In genomic region chr10:81179324-81179723, GRCh38 we compare ENCODE assay signal across 16 cellular contexts.
A peak's percentile ranks its signal among the peaks of the same experiment; 100 is the strongest.
DNase-seq lines count a peak whose midpoint lies in the region; ATAC-seq and TF ChIP-seq lines count a peak whose summit lies in the region.
"Had no signal": no experiment of that assay in that cellular context is flagged by ENCODE, and none has a peak within 500 bp of the region (broad histone marks: within the 10 kb centered on the region; RNA-seq: fewer than 3 reads in every experiment).

No MANE protein-coding gene starts in this region.

- ATAC-seq in GM19463 (IDR thresholded peaks at IDR 0.05; ENCODE audit: unreplicated experiment), result peak; percentile 8
- no peak for ATAC-seq in mucosa of descending colon
- ATAC-seq: Panc1, SK-N-SH treated with all-trans-retinoic acid at 6 μM for 48 hours had no signal

- peak overlapping the region; percentile 74 for H3K27ac Mint-ChIP-seq in endodermal cell
- H3K27ac Mint-ChIP-seq in neural progenitor cell, result no peak overlapping the region
- H3K27ac Mint-ChIP-seq: CD4-positive, CD25-positive, alpha-beta regulatory T cell had no signal

- H3K79me2 ChIP-seq in OCI-LY3 (ENCODE audit: low read length) (no peaks in the 10 kb centered on the region), neural progenitor cell (ENCODE audit: low read depth) (no peaks in the 10 kb centered on the region), mammary epithelial cell (ENCODE audit: insufficient read depth, low read length) (no peaks in the 10 kb centered on the region)

- H3K4me1 Mint-ChIP-seq in endodermal cell (peaks cover 5% of the 10 kb centered on the region), neural progenitor cell (no peaks in the 10 kb centered on the region)

- in situ Hi-C loops in mammary epithelial cell (cut with MboI; ENCODE audit: low sequenced_read_pairs in 2 of 2), result no loop called here

- H3K36me3 ChIP-seq in OCI-LY3 (replicated peaks; ENCODE audit: low read depth, low read length) (no peaks in the 10 kb centered on the region), endodermal cell (ENCODE audit: control insufficient read depth, insufficient read depth, low read length) (no peaks in the 10 kb centered on the region), neural progenitor cell (no peaks in the 10 kb centered on the region), mucosa of descending colon (ENCODE audit: low read depth) (no peaks in the 10 kb centered on the region), mammary epithelial cell (ENCODE audit: insufficient read depth, low read length) (no peaks in the 10 kb centered on the region)
- H3K36me3 ChIP-seq: HAP-1 had no signal

- 60 to 64% methylated on average over 3 of the region's 3 CpGs for WGBS in endodermal cell (ENCODE audit: insufficient coverage in 1 of 2, insufficient read length in 1 of 2), 2 experiments
- 64% methylated on average over 3 of the region's 3 CpGs for WGBS in mammary epithelial cell (ENCODE audit: low coverage, missing lambda C conversion rate)

- H4K20me1 ChIP-seq in OCI-LY3 (ENCODE audit: insufficient read depth, low read length), result no peaks in the 10 kb centered on the region
- no peaks in the 10 kb centered on the region for H4K20me1 ChIP-seq in neural progenitor cell (ENCODE audit: low read depth)
- no peaks in the 10 kb centered on the region for H4K20me1 ChIP-seq in mammary epithelial cell (ENCODE audit: insufficient read depth, low read length)

- 0 out of 2 replicates have a peak overlapping the region, but pooled peaks have one; percentile 51 for H2AFZ ChIP-seq in OCI-LY3 (ENCODE audit: low read depth, low read length)
- H2AFZ ChIP-seq in neural progenitor cell (replicated peaks), result peak overlapping the region; percentile 75
- no peak overlapping the region for H2AFZ ChIP-seq in mammary epithelial cell (ENCODE audit: low read depth, low read length)

- no peaks in the 10 kb centered on the region for H3F3A ChIP-seq in neural progenitor cell (ENCODE audit: low read depth)

- DNase-seq in endodermal cell (peak; percentile 47), neural progenitor cell (ENCODE audit: low spot score) (no peak), mucosa of descending colon (no peak), mammary epithelial cell (no peak), EL (no peak)
- DNase-seq: DMS79 treated with DMSO at 0.1 percent for 48 hours, NCI-H1092 treated with DMSO at 0.1 percent for 48 hours, NCI-H1436 treated with DMSO at 0.1 percent for 48 hours, SIG-M5 had no signal

- H3K9me3 Mint-ChIP-seq in endodermal cell (peaks cover 43% of the 10 kb centered on the region), neural progenitor cell (no peaks in the 10 kb centered on the region)

- H3K4me1 ChIP-seq in OCI-LY3 (ENCODE audit: low read length) (peaks cover 10% of the 10 kb centered on the region), endodermal cell (ENCODE audit: control insufficient read depth, insufficient read depth, low read length) (peaks cover 4% of the 10 kb centered on the region), neural progenitor cell (no peaks in the 10 kb centered on the region), mucosa of descending colon (ENCODE audit: low read depth) (no peaks in the 10 kb centered on the region), mammary epithelial cell (ENCODE audit: insufficient read depth, low read length) (no peaks in the 10 kb centered on the region)
- H3K4me1 ChIP-seq: A549, HAP-1 had no signal

- no peaks in the 10 kb centered on the region for H3K9me3 ChIP-seq in OCI-LY3 (ENCODE audit: insufficient read depth, low read length)
- H3K9me3 ChIP-seq in endodermal cell (ENCODE audit: control insufficient read depth, low read length), result peaks cover 54% of the 10 kb centered on the region
- H3K9me3 ChIP-seq in neural progenitor cell (ENCODE audit: low read depth), result no peaks in the 10 kb centered on the region
- H3K9me3 ChIP-seq in mucosa of descending colon, result peaks cover 12% of the 10 kb centered on the region
- H3K9me3 ChIP-seq in mammary epithelial cell (replicated peaks; ENCODE audit: insufficient read depth, low read length), result peaks cover 10% of the 10 kb centered on the region
- H3K9me3 ChIP-seq: HAP-1 had no signal

- dilution Hi-C loops in mammary epithelial cell (cut with HindIII; ENCODE audit: low sequenced_read_pairs), result no loop called here

- H3K4me2 ChIP-seq in OCI-LY3 (ENCODE audit: low read length) (peak overlapping the region; percentile 33), neural progenitor cell (no peak overlapping the region), mammary epithelial cell (ENCODE audit: insufficient read depth, low read depth, low read length) (no peak overlapping the region)
- H3K4me2 ChIP-seq: A549 had no signal

- BruUV-seq in mammary epithelial cell (replicated peaks; lab: Mats Ljungman, UMichigan), result no TSS peak

- H3K27me3 ChIP-seq in OCI-LY3 (ENCODE audit: low read depth, low read length), result no peaks in the 10 kb centered on the region
- no peaks in the 10 kb centered on the region for H3K27me3 ChIP-seq in endodermal cell (ENCODE audit: control insufficient read depth, insufficient read depth, low read length, poor library complexity, severe bottlenecking)
- H3K27me3 ChIP-seq in neural progenitor cell, result no peaks in the 10 kb centered on the region
- H3K27me3 ChIP-seq in mammary epithelial cell (ENCODE audit: insufficient read depth, low read length), result no peaks in the 10 kb centered on the region

- H3K27me3 Mint-ChIP-seq in endodermal cell (ENCODE audit: insufficient read depth), result no peaks in the 10 kb centered on the region
- H3K27me3 Mint-ChIP-seq in neural progenitor cell (ENCODE audit: insufficient read depth, low read depth), result no peaks in the 10 kb centered on the region
- H3K27me3 Mint-ChIP-seq: CD4-positive, CD25-positive, alpha-beta regulatory T cell had no signal

- CTCF ChIA-PET in mammary epithelial cell (lab: Charles Lee; ENCODE audit: low non-redundant PET), result no interaction called here

- no peak overlapping the region for H3K9ac ChIP-seq in OCI-LY3 (ENCODE audit: low read length)
- no peak overlapping the region for H3K9ac ChIP-seq in endodermal cell (ENCODE audit: extremely low read depth, low read length, poor library complexity, severe bottlenecking)
- no peak overlapping the region for H3K9ac ChIP-seq in neural progenitor cell
- H3K9ac ChIP-seq in mammary epithelial cell (ENCODE audit: insufficient read depth, low read length), result no peak overlapping the region

- H3K4me3 Mint-ChIP-seq in endodermal cell, result no peak overlapping the region
- no peak overlapping the region for H3K4me3 Mint-ChIP-seq in neural progenitor cell
- H3K4me3 Mint-ChIP-seq: CD4-positive, CD25-positive, alpha-beta regulatory T cell had no signal

- intact Hi-C loops in mucosa of descending colon (cut with DNase I, micrococcal nuclease) (no loop called here), mammary epithelial cell (cut with micrococcal nuclease) (no loop called here)

- TF ChIP-seq CTCF in OCI-LY3 (IDR thresholded peaks at IDR 0.05; ENCODE audit: low read depth, low read length) (no peak), endodermal cell (conservative IDR thresholded peaks at IDR 0.05) (no peak), neural progenitor cell (IDR thresholded peaks at IDR 0.05) (no peak), mucosa of descending colon (IDR thresholded peaks at IDR 0.05) (no peak), mammary epithelial cell (conservative IDR thresholded peaks at IDR 0.05 in 1 of 2, IDR thresholded peaks at IDR 0.05 in 1 of 2; ENCODE audit: extremely low read depth in 1 of 2, insufficient read depth in 1 of 2, low read depth in 1 of 2, low read length in 2 of 2) (no peak)

- H3K4me3 ChIP-seq in OCI-LY3 (ENCODE audit: low read length) (no peak overlapping the region), endodermal cell (ENCODE audit: low read length) (peak overlapping the region; percentile 68), neural progenitor cell (no peak overlapping the region), mucosa of descending colon (no peak overlapping the region), mammary epithelial cell (replicated peaks in 1 of 3; ENCODE audit: insufficient read depth in 1 of 3, low read depth in 2 of 3, low read length in 3 of 3) (no peak overlapping the region)
- H3K4me3 ChIP-seq: A549, HAP-1 had no signal

- H3K36me3 Mint-ChIP-seq in endodermal cell (ENCODE audit: low read depth) (peaks cover 14% of the 10 kb centered on the region), neural progenitor cell (no peaks in the 10 kb centered on the region)
- H3K36me3 Mint-ChIP-seq: CD4-positive, CD25-positive, alpha-beta regulatory T cell had no signal

- H3K27ac ChIP-seq in OCI-LY3 (ENCODE audit: low read length) (peak overlapping the region; percentile 27; the same call in 1 of the 2 replicates), endodermal cell (ENCODE audit: low read depth, low read length) (no peak overlapping the region), neural progenitor cell (no peak overlapping the region), mammary epithelial cell (ENCODE audit: insufficient read depth, low read depth, low read length) (no peak overlapping the region)
- H3K27ac ChIP-seq: A549 had no signal
